In the genomic region with DNA sequence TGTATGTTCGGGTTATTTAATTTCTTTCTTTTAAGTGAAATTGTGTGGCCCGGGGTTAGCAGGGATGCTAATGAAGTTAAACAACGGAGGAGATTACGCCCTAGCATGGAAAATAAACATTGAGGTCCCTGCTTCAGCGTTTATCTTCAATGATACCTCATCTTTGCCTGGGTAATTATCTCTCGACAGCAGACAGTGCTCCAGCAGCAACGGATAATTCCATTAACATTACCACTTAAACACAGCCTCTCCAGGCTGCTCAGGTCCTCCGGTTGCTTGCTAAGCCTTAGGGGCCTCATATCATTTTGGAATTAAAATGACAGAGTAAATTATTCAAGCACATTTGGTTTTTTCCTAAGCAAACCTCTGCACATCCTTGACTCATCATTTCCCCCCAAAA, we compare ENCODE assay signal across 1 cellular context.
A peak's percentile ranks its signal among the peaks of the same experiment; 100 is the strongest.
TF ChIP-seq lines count a peak whose summit lies in the region.

No MANE protein-coding gene starts in this region.

TF ChIP-seq in K562, 482 proteins besides CTCF, POLR2A, EP300 and RAD21 (continued from another document and continues in another):
- TF ChIP-seq, protein P1, sequence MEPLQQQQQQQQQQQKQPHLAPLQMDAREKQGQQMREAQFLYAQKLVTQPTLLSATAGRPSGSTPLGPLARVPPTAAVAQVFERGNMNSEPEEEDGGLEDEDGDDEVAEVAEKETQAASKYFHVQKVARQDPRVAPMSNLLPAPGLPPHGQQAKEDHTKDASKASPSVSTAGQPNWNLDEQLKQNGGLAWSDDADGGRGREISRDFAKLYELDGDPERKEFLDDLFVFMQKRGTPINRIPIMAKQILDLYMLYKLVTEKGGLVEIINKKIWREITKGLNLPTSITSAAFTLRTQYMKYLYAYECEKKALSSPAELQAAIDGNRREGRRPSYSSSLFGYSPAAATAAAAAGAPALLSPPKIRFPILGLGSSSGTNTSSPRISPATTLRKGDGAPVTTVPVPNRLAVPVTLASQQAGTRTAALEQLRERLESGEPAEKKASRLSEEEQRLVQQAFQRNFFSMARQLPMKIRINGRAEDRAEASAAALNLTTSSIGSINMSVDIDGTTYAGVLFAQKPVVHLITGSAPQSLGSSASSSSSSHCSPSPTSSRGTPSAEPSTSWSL (CRISPR knock-in tag; IDR thresholded peaks at IDR 0.05; ENCODE audit: borderline replicate concordance), result no peak
- TF ChIP-seq, protein P2, sequence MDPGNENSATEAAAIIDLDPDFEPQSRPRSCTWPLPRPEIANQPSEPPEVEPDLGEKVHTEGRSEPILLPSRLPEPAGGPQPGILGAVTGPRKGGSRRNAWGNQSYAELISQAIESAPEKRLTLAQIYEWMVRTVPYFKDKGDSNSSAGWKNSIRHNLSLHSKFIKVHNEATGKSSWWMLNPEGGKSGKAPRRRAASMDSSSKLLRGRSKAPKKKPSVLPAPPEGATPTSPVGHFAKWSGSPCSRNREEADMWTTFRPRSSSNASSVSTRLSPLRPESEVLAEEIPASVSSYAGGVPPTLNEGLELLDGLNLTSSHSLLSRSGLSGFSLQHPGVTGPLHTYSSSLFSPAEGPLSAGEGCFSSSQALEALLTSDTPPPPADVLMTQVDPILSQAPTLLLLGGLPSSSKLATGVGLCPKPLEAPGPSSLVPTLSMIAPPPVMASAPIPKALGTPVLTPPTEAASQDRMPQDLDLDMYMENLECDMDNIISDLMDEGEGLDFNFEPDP (CRISPR knock-in tag; IDR thresholded peaks at IDR 0.05), result no peak
- TF ChIP-seq ZNF668 (CRISPR knock-in tag; IDR thresholded peaks at IDR 0.05), result no peak
- no peak for TF ChIP-seq RBM34 (IDR thresholded peaks at IDR 0.05; ENCODE audit: borderline replicate concordance, insufficient read depth, low read length)
- no peak for TF ChIP-seq GTF2E2 (tag; IDR thresholded peaks at IDR 0.05)
- TF ChIP-seq PURB (CRISPR knock-in tag; IDR thresholded peaks at IDR 0.05; ENCODE audit: low read depth), result no peak
- TF ChIP-seq, protein P3, sequence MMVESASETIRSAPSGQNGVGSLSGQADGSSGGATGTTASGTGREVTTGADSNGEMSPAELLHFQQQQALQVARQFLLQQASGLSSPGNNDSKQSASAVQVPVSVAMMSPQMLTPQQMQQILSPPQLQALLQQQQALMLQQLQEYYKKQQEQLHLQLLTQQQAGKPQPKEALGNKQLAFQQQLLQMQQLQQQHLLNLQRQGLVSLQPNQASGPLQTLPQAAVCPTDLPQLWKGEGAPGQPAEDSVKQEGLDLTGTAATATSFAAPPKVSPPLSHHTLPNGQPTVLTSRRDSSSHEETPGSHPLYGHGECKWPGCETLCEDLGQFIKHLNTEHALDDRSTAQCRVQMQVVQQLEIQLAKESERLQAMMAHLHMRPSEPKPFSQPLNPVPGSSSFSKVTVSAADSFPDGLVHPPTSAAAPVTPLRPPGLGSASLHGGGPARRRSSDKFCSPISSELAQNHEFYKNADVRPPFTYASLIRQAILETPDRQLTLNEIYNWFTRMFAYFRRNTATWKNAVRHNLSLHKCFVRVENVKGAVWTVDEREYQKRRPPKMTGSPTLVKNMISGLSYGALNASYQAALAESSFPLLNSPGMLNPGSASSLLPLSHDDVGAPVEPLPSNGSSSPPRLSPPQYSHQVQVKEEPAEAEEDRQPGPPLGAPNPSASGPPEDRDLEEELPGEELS (CRISPR knock-in tag; IDR thresholded peaks at IDR 0.05; ENCODE audit: borderline replicate concordance), result no peak
- TF ChIP-seq ZNF408 (CRISPR knock-in tag; IDR thresholded peaks at IDR 0.05; ENCODE audit: low read depth), result no peak
- TF ChIP-seq ZNF212 (CRISPR knock-in tag; IDR thresholded peaks at IDR 0.05), result no peak
- no peak for TF ChIP-seq SREBF2 (CRISPR knock-in tag; IDR thresholded peaks at IDR 0.05)
- TF ChIP-seq, protein P4, sequence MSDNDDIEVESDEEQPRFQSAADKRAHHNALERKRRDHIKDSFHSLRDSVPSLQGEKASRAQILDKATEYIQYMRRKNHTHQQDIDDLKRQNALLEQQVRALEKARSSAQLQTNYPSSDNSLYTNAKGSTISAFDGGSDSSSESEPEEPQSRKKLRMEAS (CRISPR knock-in tag; IDR thresholded peaks at IDR 0.05), result no peak
- no peak for TF ChIP-seq ZNF282 (CRISPR knock-in tag; IDR thresholded peaks at IDR 0.05)
- no peak for TF ChIP-seq ZFX (CRISPR knock-in tag; IDR thresholded peaks at IDR 0.05)
- no peak for TF ChIP-seq HNRNPH1 (optimal IDR thresholded peaks at IDR 0.05; ENCODE audit: low read depth, low read length)
- no peak for TF ChIP-seq ZNF224 (CRISPR knock-in tag; IDR thresholded peaks at IDR 0.05)
- TF ChIP-seq SPI1 (IDR thresholded peaks at IDR 0.05; ENCODE audit: borderline replicate concordance, low read depth, low read length), result no peak
- TF ChIP-seq, protein P5, sequence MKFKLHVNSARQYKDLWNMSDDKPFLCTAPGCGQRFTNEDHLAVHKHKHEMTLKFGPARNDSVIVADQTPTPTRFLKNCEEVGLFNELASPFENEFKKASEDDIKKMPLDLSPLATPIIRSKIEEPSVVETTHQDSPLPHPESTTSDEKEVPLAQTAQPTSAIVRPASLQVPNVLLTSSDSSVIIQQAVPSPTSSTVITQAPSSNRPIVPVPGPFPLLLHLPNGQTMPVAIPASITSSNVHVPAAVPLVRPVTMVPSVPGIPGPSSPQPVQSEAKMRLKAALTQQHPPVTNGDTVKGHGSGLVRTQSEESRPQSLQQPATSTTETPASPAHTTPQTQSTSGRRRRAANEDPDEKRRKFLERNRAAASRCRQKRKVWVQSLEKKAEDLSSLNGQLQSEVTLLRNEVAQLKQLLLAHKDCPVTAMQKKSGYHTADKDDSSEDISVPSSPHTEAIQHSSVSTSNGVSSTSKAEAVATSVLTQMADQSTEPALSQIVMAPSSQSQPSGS (CRISPR knock-in tag; IDR thresholded peaks at IDR 0.05), result no peak
- TF ChIP-seq, protein P6, sequence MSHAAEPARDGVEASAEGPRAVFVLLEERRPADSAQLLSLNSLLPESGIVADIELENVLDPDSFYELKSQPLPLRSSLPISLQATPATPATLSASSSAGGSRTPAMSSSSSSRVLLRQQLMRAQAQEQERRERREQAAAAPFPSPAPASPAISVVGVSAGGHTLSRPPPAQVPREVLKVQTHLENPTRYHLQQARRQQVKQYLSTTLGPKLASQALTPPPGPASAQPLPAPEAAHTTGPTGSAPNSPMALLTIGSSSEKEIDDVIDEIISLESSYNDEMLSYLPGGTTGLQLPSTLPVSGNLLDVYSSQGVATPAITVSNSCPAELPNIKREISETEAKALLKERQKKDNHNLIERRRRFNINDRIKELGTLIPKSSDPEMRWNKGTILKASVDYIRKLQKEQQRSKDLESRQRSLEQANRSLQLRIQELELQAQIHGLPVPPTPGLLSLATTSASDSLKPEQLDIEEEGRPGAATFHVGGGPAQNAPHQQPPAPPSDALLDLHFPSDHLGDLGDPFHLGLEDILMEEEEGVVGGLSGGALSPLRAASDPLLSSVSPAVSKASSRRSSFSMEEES (CRISPR knock-in tag; IDR thresholded peaks at IDR 0.05), result no peak
- TF ChIP-seq, protein P7, sequence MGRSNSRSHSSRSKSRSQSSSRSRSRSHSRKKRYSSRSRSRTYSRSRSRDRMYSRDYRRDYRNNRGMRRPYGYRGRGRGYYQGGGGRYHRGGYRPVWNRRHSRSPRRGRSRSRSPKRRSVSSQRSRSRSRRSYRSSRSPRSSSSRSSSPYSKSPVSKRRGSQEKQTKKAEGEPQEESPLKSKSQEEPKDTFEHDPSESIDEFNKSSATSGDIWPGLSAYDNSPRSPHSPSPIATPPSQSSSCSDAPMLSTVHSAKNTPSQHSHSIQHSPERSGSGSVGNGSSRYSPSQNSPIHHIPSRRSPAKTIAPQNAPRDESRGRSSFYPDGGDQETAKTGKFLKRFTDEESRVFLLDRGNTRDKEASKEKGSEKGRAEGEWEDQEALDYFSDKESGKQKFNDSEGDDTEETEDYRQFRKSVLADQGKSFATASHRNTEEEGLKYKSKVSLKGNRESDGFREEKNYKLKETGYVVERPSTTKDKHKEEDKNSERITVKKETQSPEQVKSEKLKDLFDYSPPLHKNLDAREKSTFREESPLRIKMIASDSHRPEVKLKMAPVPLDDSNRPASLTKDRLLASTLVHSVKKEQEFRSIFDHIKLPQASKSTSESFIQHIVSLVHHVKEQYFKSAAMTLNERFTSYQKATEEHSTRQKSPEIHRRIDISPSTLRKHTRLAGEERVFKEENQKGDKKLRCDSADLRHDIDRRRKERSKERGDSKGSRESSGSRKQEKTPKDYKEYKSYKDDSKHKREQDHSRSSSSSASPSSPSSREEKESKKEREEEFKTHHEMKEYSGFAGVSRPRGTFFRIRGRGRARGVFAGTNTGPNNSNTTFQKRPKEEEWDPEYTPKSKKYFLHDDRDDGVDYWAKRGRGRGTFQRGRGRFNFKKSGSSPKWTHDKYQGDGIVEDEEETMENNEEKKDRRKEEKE (IDR thresholded peaks at IDR 0.05; ENCODE audit: borderline replicate concordance in 1 of 2, control insufficient read depth in 1 of 2, low read depth in 2 of 2, low read length in 1 of 2), result no peak
- TF ChIP-seq, protein P8, sequence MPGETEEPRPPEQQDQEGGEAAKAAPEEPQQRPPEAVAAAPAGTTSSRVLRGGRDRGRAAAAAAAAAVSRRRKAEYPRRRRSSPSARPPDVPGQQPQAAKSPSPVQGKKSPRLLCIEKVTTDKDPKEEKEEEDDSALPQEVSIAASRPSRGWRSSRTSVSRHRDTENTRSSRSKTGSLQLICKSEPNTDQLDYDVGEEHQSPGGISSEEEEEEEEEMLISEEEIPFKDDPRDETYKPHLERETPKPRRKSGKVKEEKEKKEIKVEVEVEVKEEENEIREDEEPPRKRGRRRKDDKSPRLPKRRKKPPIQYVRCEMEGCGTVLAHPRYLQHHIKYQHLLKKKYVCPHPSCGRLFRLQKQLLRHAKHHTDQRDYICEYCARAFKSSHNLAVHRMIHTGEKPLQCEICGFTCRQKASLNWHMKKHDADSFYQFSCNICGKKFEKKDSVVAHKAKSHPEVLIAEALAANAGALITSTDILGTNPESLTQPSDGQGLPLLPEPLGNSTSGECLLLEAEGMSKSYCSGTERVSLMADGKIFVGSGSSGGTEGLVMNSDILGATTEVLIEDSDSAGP (CRISPR knock-in tag; IDR thresholded peaks at IDR 0.05), result no peak
- TF ChIP-seq MCM3 (IDR thresholded peaks at IDR 0.05), result no peak
- no peak for TF ChIP-seq MECOM (CRISPR knock-in tag; IDR thresholded peaks at IDR 0.05)
- TF ChIP-seq, protein P9, sequence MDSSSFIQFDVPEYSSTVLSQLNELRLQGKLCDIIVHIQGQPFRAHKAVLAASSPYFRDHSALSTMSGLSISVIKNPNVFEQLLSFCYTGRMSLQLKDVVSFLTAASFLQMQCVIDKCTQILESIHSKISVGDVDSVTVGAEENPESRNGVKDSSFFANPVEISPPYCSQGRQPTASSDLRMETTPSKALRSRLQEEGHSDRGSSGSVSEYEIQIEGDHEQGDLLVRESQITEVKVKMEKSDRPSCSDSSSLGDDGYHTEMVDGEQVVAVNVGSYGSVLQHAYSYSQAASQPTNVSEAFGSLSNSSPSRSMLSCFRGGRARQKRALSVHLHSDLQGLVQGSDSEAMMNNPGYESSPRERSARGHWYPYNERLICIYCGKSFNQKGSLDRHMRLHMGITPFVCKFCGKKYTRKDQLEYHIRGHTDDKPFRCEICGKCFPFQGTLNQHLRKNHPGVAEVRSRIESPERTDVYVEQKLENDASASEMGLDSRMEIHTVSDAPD (CRISPR knock-in tag; IDR thresholded peaks at IDR 0.05), result no peak
- no peak for TF ChIP-seq TCF7 (IDR thresholded peaks at IDR 0.05; ENCODE audit: borderline replicate concordance)
- no peak for TF ChIP-seq HNRNPUL1 (IDR thresholded peaks at IDR 0.05; ENCODE audit: low read length)
- TF ChIP-seq, protein P10, sequence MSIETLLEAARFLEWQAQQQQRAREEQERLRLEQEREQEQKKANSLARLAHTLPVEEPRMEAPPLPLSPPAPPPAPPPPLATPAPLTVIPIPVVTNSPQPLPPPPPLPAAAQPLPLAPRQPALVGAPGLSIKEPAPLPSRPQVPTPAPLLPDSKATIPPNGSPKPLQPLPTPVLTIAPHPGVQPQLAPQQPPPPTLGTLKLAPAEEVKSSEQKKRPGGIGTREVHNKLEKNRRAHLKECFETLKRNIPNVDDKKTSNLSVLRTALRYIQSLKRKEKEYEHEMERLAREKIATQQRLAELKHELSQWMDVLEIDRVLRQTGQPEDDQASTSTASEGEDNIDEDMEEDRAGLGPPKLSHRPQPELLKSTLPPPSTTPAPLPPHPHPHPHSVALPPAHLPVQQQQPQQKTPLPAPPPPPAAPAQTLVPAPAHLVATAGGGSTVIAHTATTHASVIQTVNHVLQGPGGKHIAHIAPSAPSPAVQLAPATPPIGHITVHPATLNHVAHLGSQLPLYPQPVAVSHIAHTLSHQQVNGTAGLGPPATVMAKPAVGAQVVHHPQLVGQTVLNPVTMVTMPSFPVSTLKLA (conservative IDR thresholded peaks at IDR 0.05), result no peak
- TF ChIP-seq SMARCA4 (IDR thresholded peaks at IDR 0.05), result peak; percentile 87
- no peak for TF ChIP-seq COPS2 (conservative IDR thresholded peaks at IDR 0.05)
- no peak for TF ChIP-seq ZNF134 (CRISPR knock-in tag; conservative IDR thresholded peaks at IDR 0.05)
- peak; percentile 73 for TF ChIP-seq CCNT2 (IDR thresholded peaks at IDR 0.05; ENCODE audit: borderline replicate concordance, extremely low read depth, insufficient read length, low read depth, low read length)
- TF ChIP-seq, protein P11, sequence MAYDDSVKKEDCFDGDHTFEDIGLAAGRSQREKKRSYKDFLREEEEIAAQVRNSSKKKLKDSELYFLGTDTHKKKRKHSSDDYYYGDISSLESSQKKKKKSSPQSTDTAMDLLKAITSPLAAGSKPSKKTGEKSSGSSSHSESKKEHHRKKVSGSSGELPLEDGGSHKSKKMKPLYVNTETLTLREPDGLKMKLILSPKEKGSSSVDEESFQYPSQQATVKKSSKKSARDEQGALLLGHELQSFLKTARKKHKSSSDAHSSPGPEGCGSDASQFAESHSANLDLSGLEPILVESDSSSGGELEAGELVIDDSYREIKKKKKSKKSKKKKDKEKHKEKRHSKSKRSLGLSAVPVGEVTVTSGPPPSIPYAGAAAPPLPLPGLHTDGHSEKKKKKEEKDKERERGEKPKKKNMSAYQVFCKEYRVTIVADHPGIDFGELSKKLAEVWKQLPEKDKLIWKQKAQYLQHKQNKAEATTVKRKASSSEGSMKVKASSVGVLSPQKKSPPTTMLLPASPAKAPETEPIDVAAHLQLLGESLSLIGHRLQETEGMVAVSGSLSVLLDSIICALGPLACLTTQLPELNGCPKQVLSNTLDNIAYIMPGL (CRISPR knock-in tag; IDR thresholded peaks at IDR 0.05), result no peak
- no peak for TF ChIP-seq SAP30 (IDR thresholded peaks at IDR 0.05; ENCODE audit: borderline replicate concordance, insufficient read depth, low read depth, low read length, poor library complexity, severe bottlenecking)
- no peak for TF ChIP-seq ZNF184 (CRISPR knock-in tag; IDR thresholded peaks at IDR 0.05)
- TF ChIP-seq, protein P12, sequence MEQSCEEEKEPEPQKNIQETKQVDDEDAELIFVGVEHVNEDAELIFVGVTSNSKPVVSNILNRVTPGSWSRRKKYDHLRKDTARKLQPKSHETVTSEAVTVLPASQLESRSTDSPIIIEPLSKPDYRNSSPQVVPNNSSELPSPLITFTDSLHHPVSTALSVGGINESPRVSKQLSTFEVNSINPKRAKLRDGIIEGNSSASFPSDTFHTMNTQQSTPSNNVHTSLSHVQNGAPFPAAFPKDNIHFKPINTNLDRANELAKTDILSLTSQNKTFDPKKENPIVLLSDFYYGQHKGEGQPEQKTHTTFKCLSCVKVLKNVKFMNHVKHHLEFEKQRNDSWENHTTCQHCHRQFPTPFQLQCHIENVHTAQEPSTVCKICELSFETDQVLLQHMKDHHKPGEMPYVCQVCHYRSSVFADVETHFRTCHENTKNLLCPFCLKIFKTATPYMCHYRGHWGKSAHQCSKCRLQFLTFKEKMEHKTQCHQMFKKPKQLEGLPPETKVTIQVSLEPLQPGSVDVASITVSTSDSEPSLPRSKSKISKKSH (CRISPR knock-in tag; IDR thresholded peaks at IDR 0.05), result no peak
- TF ChIP-seq TAF1 (IDR thresholded peaks at IDR 0.05; ENCODE audit: control insufficient read depth, extremely low read depth, insufficient read depth, low read length, severe bottlenecking), result no peak
- TF ChIP-seq ZNF583 (CRISPR knock-in tag; IDR thresholded peaks at IDR 0.05), result no peak
- TF ChIP-seq PML (IDR thresholded peaks at IDR 0.05; ENCODE audit: low read length), result no peak; the same call in 1 of the 2 replicates
- TF ChIP-seq MTA1 (IDR thresholded peaks at IDR 0.05; ENCODE audit: borderline replicate concordance), result peak; percentile 23; the same call in 1 of the 2 replicates
- no peak for TF ChIP-seq SIN3A (IDR thresholded peaks at IDR 0.05; ENCODE audit: borderline replicate concordance in 2 of 2, control insufficient read depth in 1 of 2, low read depth in 2 of 2, low read length in 2 of 2)
